21 cellular contexts compared by ENCODE assay signal in the genomic region with DNA sequence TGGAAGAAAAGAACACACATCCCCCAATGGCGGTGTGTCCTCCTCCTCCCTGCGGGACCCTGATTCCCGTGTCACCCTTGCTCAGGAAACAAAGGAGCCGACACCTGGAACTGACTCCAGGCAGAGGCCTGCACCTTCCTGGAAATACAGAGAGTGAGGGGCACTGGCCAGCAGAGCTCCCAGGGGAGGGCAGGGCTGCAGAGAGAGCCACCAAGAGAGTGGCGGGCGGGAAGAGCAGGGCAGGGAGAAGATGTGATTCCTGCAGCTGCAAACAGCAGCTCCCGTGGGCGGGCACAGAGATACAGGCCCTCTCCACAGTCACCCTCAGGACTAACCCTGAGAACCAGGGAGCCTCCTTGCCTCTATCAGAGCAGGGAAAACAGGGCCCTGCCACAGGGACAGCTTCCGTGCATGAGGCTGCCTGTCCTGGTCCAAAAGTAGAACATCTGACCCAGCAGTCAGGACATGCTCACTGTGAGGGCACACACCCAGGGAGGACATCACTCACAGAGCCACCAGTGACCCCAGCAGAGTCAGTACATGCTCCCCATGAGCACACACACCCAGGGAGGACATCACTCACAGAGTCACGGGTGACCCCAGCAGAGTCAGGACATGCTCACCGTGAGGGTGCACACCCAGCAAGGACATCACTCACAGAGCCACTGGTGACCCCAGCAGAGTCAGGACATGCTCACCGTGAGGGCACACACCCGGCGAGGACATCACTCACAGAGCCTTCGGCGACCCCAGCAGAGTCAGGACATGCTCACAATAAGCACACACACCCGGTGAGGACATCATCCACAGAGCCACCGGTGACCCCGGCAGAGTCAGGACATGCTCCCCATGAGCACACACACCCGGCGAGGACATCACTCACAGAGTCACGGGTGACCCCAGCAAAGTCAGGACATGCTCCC.
DNase-seq lines count a peak whose midpoint lies in the region; TF ChIP-seq lines count a peak whose summit lies in the region.
"Had no signal": no experiment of that assay in that cellular context is flagged by ENCODE, and none has a peak within 500 bp of the region (broad histone marks: within the 10 kb centered on the region; RNA-seq: fewer than 3 reads in every experiment).

No MANE protein-coding gene starts in this region.

- H3K4me3 ChIP-seq in spleen: no peak overlapping the region

- peak overlapping the region; percentile 19 for H3K27ac Mint-ChIP-seq in T-helper 1 cell treated with Interleukin-12 subunit alpha and Interleukin-12 subunit beta and Interleukin-4 antibody, amounts not matched to agents 30 μg/mL and 1 μg/mL, for 36 hours
- H3K27ac Mint-ChIP-seq in chondrocyte (ENCODE audit: unreplicated experiment): no peak overlapping the region
- H3K27ac Mint-ChIP-seq: memory B cell had no signal

- peaks cover 0 to 43% (median 8%) of the 10 kb centered on the region in 7 donors for H3K27me3 ChIP-seq in spleen (replicated peaks in 1 of 7)
- H3K27me3 ChIP-seq: BE2C had no signal

- H3K4me1 ChIP-seq in spleen: peaks cover 0 to 4% (median 0%) of the 10 kb centered on the region in 6 donors

- peaks cover 0 to 17% (median 7%) of the 10 kb centered on the region in 8 donors for H3K9me3 ChIP-seq in spleen
- H3K9me3 ChIP-seq: BE2C had no signal

- TF ChIP-seq CTCF in chondrocyte (IDR thresholded peaks at IDR 0.05) (no peak), spleen (IDR thresholded peaks at IDR 0.05 in 8 of 11, conservative IDR thresholded peaks at IDR 0.05 in 3 of 11) (no peak)

- H3K36me3 ChIP-seq in spleen: no peaks in the 10 kb centered on the region
- H3K36me3 ChIP-seq: BE2C had no signal

- H3K4me3 Mint-ChIP-seq in T-helper 1 cell treated with Interleukin-12 subunit alpha and Interleukin-12 subunit beta and Interleukin-4 antibody, amounts not matched to agents 30 μg/mL and 1 μg/mL, for 36 hours: no peak overlapping the region
- no peak overlapping the region for H3K4me3 Mint-ChIP-seq in chondrocyte (ENCODE audit: unreplicated experiment)
- H3K4me3 Mint-ChIP-seq: immature natural killer cell, memory B cell, neural crest cell had no signal

- H3K27ac ChIP-seq in spleen (no peak overlapping the region), caudate nucleus (ENCODE audit: low read depth, low read length) (no peak overlapping the region)

- H3K27me3 Mint-ChIP-seq in T-helper 1 cell treated with Interleukin-12 subunit alpha and Interleukin-12 subunit beta and Interleukin-4 antibody, amounts not matched to agents 30 μg/mL and 1 μg/mL, for 36 hours (ENCODE audit: low read depth): peaks cover 10% of the 10 kb centered on the region
- peaks cover 20% of the 10 kb centered on the region for H3K27me3 Mint-ChIP-seq in chondrocyte (ENCODE audit: low read depth)

- no peaks in the 10 kb centered on the region for H3K4me1 Mint-ChIP-seq in T-helper 1 cell treated with Interleukin-12 subunit alpha and Interleukin-12 subunit beta and Interleukin-4 antibody, amounts not matched to agents 30 μg/mL and 1 μg/mL, for 36 hours (ENCODE audit: low read depth)
- peaks cover 11% of the 10 kb centered on the region for H3K4me1 Mint-ChIP-seq in chondrocyte (ENCODE audit: low read depth)
- H3K4me1 Mint-ChIP-seq: memory B cell had no signal

- intact Hi-C loops in spleen (cut with DNase I; ENCODE audit: low total_unique reads): no loop called here

- H3K36me3 Mint-ChIP-seq in T-helper 1 cell treated with Interleukin-12 subunit alpha and Interleukin-12 subunit beta and Interleukin-4 antibody, amounts not matched to agents 30 μg/mL and 1 μg/mL, for 36 hours (ENCODE audit: low read depth): no peaks in the 10 kb centered on the region
- H3K36me3 Mint-ChIP-seq in chondrocyte (ENCODE audit: low read depth): no peaks in the 10 kb centered on the region
- H3K36me3 Mint-ChIP-seq: memory B cell had no signal

- WGBS in spleen, 5 donors: 72 to 89% (median 83%) methylated on average over 8 to 22 of the region's 22 CpGs

- no peak for TF ChIP-seq POLR2A in spleen (IDR thresholded peaks at IDR 0.05)

- H3K9me3 Mint-ChIP-seq in T-helper 1 cell treated with Interleukin-12 subunit alpha and Interleukin-12 subunit beta and Interleukin-4 antibody, amounts not matched to agents 30 μg/mL and 1 μg/mL, for 36 hours: peaks cover 16% of the 10 kb centered on the region
- peaks cover 6% of the 10 kb centered on the region for H3K9me3 Mint-ChIP-seq in chondrocyte (ENCODE audit: low read depth)
- H3K9me3 Mint-ChIP-seq: neural crest cell had no signal

- DNase-seq in chondrocyte (ENCODE audit: low spot score) (peak; percentile 59), mesenteric fat pad (ENCODE audit: low spot score) (peak; percentile 78), spleen (peak; percentile 58), NCI-H146 (lab: John Stamatoyannopoulos, UW) (no peak), NCI-H446 treated with DMSO at 0.1 percent for 48 hours (lab: John Stamatoyannopoulos, UW) (no peak), occipital lobe (lab: John Stamatoyannopoulos, UW) (no peak), caudate nucleus (lab: John Stamatoyannopoulos, UW) (no peak)
- DNase-seq: activated CD4-positive, CD25-positive, alpha-beta regulatory T cell; activated naive CD4-positive, alpha-beta T cell treated with Interleukin-2 at 50 U/mL for 16 hours; BE2C; GF-D8; immature natural killer cell; IMR-90; NCI-H2029 treated with DMSO at 0.1 percent for 48 hours; NCI-H524; SHP77 treated with DMSO at 0.1 percent for 48 hours; stimulated activated CD4-positive, alpha-beta T cell treated with anti-CD3 and anti-CD28 coated beads, Interleukin-4, amount 100 ng/mL, for 1 hour; T-helper 2 cell had no signal

Comparison
In these comparisons a context has a peak if more than half of its experiments do, and no peak if none do; other contexts are left out.
1. DNase-seq: peak in chondrocyte (single experiment), mesenteric fat pad (single experiment) and spleen (single experiment); none in NCI-H146 (single experiment), NCI-H446 treated with DMSO at 0.1 percent for 48 hours (single experiment), occipital lobe (single experiment) and caudate nucleus (0 of 61).